ENCODE assay signal across 5 cellular contexts in the genomic region with DNA sequence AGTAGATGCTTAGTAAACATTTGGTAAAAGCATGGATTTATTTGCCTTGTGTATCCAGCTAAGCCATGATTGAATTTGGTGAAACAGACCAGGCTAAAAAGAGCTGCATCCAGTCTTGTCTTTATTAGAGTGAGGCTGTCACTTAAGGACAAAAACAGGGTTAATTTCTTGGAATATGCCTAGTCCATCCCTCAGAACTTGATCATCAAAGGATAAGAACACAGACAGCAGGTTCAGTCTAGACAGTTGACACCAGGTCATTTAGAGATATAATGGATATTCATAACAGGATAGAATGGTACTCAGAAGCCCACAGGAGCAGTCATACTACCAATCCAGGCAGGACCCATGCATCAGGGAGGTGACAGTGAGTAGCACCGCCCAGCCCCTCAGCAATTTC.
"Had no signal": no experiment of that assay in that cellular context is flagged by ENCODE, and none has a peak within 500 bp of the region (broad histone marks: within the 10 kb centered on the region; RNA-seq: fewer than 3 reads in every experiment).

No MANE protein-coding gene starts in this region.

- DNase-seq: IMR-90, KBM-7, KG1 had no signal

- ATAC-seq: HepG2, K562 had no signal
